8 cellular contexts compared by ENCODE assay signal in genomic region chr11:5596611-5597201, GRCh38. TPM values are rescaled to one million over a fixed set of nuclear protein-coding genes. Genes with fewer than 3 reads are reported as not detected.
DNase-seq lines count a peak whose midpoint lies in the region; ATAC-seq and TF ChIP-seq lines count a peak whose summit lies in the region.

TSS of gene TRIM6 (plus strand) at chr11:5596637. CDS start at chr11:5596898, 261 bp downstream.

- no peaks in the 10 kb centered on the region for H3K9me3 Mint-ChIP-seq in activated CD4-positive, alpha-beta T cell treated with anti-CD3 and anti-CD28 coated beads for 36 hours (ENCODE audit: low read depth)
- H3K9me3 Mint-ChIP-seq in activated CD4-positive, alpha-beta memory T cell treated with anti-CD3 and anti-CD28 coated beads for 36 hours, result no peaks in the 10 kb centered on the region

- TF ChIP-seq CTCF in osteoblast (IDR thresholded peaks at IDR 0.05; ENCODE audit: extremely low read depth, low read depth, low read length), result no peak

- peak within 1 kb of the TSS; percentile 69 for H3K4me3 Mint-ChIP-seq in activated CD4-positive, alpha-beta T cell treated with anti-CD3 and anti-CD28 coated beads for 36 hours
- H3K4me3 Mint-ChIP-seq in activated CD4-positive, alpha-beta memory T cell treated with anti-CD3 and anti-CD28 coated beads for 36 hours, result peak within 1 kb of the TSS; percentile 75

- no peaks in the 10 kb centered on the region for H3K36me3 ChIP-seq in osteoblast (ENCODE audit: insufficient read depth, low read length)

- H3K4me1 ChIP-seq in osteoblast (ENCODE audit: insufficient read depth, low read length), result peaks cover 16% of the 10 kb centered on the region

- peak within 1 kb of the TSS; percentile 95 for H3K4me2 ChIP-seq in osteoblast (ENCODE audit: insufficient read depth, low read length)

- H2AFZ ChIP-seq in osteoblast (ENCODE audit: low read length), result peak within 1 kb of the TSS; percentile 88

- ATAC-seq in activated CD4-positive, alpha-beta T cell treated with anti-CD3 and anti-CD28 coated beads for 36 hours, result no peak
- peak; percentile 53 for ATAC-seq in HG03045 (IDR thresholded peaks at IDR 0.05; ENCODE audit: unreplicated experiment)
- ATAC-seq in Right ventricle myocardium inferior, result peak; percentile 69

- no peaks in the 10 kb centered on the region for H3K36me3 Mint-ChIP-seq in activated CD4-positive, alpha-beta T cell treated with anti-CD3 and anti-CD28 coated beads for 36 hours (ENCODE audit: low read depth)
- H3K36me3 Mint-ChIP-seq in activated CD4-positive, alpha-beta memory T cell treated with anti-CD3 and anti-CD28 coated beads for 36 hours, result no peaks in the 10 kb centered on the region

- intact Hi-C loops in activated CD4-positive, alpha-beta T cell treated with anti-CD3 and anti-CD28 coated beads for 36 hours (cut with DNase I, micrococcal nuclease), result no loop called here
- intact Hi-C loops in activated CD4-positive, alpha-beta memory T cell treated with anti-CD3 and anti-CD28 coated beads for 36 hours (cut with micrococcal nuclease), result no loop called here
- intact Hi-C loops in Right ventricle myocardium inferior (cut with DNase I), result loop anchor here (10.0 kb wide), 1 partner anchor 208 kb away; the partner anchor contains the start of gene OR52N2

- H4K20me1 ChIP-seq in osteoblast (ENCODE audit: insufficient read depth, low read length), result no peaks in the 10 kb centered on the region

- peak within 1 kb of the TSS; percentile 75 for H3K4me3 ChIP-seq in osteoblast (ENCODE audit: insufficient read depth, low read length)

- H3K27me3 Mint-ChIP-seq in activated CD4-positive, alpha-beta T cell treated with anti-CD3 and anti-CD28 coated beads for 36 hours, result peaks cover 15% of the 10 kb centered on the region
- H3K27me3 Mint-ChIP-seq in activated CD4-positive, alpha-beta memory T cell treated with anti-CD3 and anti-CD28 coated beads for 36 hours, result peaks cover 8% of the 10 kb centered on the region

- peaks cover 7% of the 10 kb centered on the region for H3K79me2 ChIP-seq in osteoblast (ENCODE audit: insufficient read depth, low read length)

- no peaks in the 10 kb centered on the region for H3K9me3 ChIP-seq in osteoblast (ENCODE audit: low read depth, low read length)

- CTCF ChIA-PET in activated CD4-positive, alpha-beta T cell treated with anti-CD3 and anti-CD28 coated beads for 36 hours (lab: Charles Lee), result interaction anchor here (0.6 to 1.2 kb wide), 3 partner anchors 10 to 174 kb away, joined by 3 read pairs; no protein-coding TSS in a partner anchor
- CTCF ChIA-PET in activated CD4-positive, alpha-beta memory T cell treated with anti-CD3 and anti-CD28 coated beads for 36 hours (lab: Charles Lee), result interaction anchor here (0.6 to 1.4 kb wide), 2 partner anchors 211 to 294 kb away, joined by 3 to 4 read pairs; no protein-coding TSS in a partner anchor

- peak; percentile 28 for DNase-seq in activated CD4-positive, alpha-beta T cell treated with anti-CD3 and anti-CD28 coated beads for 36 hours
- no peak for DNase-seq in activated CD4-positive, alpha-beta T cell treated with anti-CD3 and anti-CD28 coated beads for 1 hour
- DNase-seq in activated CD4-positive, alpha-beta memory T cell treated with anti-CD3 and anti-CD28 coated beads for 36 hours, result peak; percentile 28
- DNase-seq in Right ventricle myocardium inferior (ENCODE audit: missing footprints) (peak; percentile 76), osteoblast (ENCODE audit: insufficient read length, low spot score, missing footprints) (peak; percentile 83), T1000 (lab: John Stamatoyannopoulos, UW) (no peak), NCI-H1417 treated with DMSO at 0.1 percent for 48 hours (lab: John Stamatoyannopoulos, UW) (no peak)

- peak within 1 kb of the TSS; percentile 29 for H3K27ac Mint-ChIP-seq in activated CD4-positive, alpha-beta T cell treated with anti-CD3 and anti-CD28 coated beads for 36 hours
- no peak within 1 kb of the TSS for H3K27ac Mint-ChIP-seq in activated CD4-positive, alpha-beta memory T cell treated with anti-CD3 and anti-CD28 coated beads for 36 hours

- H3K27ac ChIP-seq in osteoblast (ENCODE audit: low read depth, low read length), result peak within 1 kb of the TSS; percentile 66

- POLR2A ChIA-PET in activated CD4-positive, alpha-beta T cell treated with anti-CD3 and anti-CD28 coated beads for 36 hours (lab: Charles Lee), result no interaction called here
- POLR2A ChIA-PET in activated CD4-positive, alpha-beta memory T cell treated with anti-CD3 and anti-CD28 coated beads for 36 hours (lab: Charles Lee), result no interaction called here

- no peaks in the 10 kb centered on the region for H3K27me3 ChIP-seq in osteoblast (ENCODE audit: insufficient read depth, low read length)

- peaks cover 6% of the 10 kb centered on the region for H3K4me1 Mint-ChIP-seq in activated CD4-positive, alpha-beta T cell treated with anti-CD3 and anti-CD28 coated beads for 36 hours
- H3K4me1 Mint-ChIP-seq in activated CD4-positive, alpha-beta memory T cell treated with anti-CD3 and anti-CD28 coated beads for 36 hours (ENCODE audit: low read depth), result peaks cover 8% of the 10 kb centered on the region

RNA-seq across cellular contexts. Expression of gene TRIM6, which starts in this region (rescaled TPM):
- total RNA-seq in activated CD4-positive, alpha-beta T cell treated with anti-CD3 and anti-CD28 coated beads for 36 hours, result under 1 TPM; 0.75 to 0.76 TPM
- total RNA-seq in activated CD4-positive, alpha-beta memory T cell treated with anti-CD3 and anti-CD28 coated beads for 36 hours, result under 1 TPM; 0.74 to 0.97 TPM
- total RNA-seq in Right ventricle myocardium inferior, result 0.84 TPM
- total RNA-seq in osteoblast, result 3.6 and 3.8 TPM in 2 replicates

Comparison
In these comparisons a context has a peak if more than half of its experiments do, and no peak if none do; other contexts are left out.
1. Peak in DNase-seq in activated CD4-positive, alpha-beta T cell treated with anti-CD3 and anti-CD28 coated beads for 36 hours; RNA of the gene not detected or under 1 TPM.
2. Peak in DNase-seq in activated CD4-positive, alpha-beta memory T cell treated with anti-CD3 and anti-CD28 coated beads for 36 hours; RNA of the gene not detected or under 1 TPM.
3. Peak in DNase-seq and ATAC-seq in Right ventricle myocardium inferior; RNA of the gene not detected or under 1 TPM.